In genomic region chr22:44523981-44524759, GRCh38 we compare ENCODE assay signal across 12 cellular contexts. TPM values are rescaled to one million over a fixed set of nuclear protein-coding genes. Genes with fewer than 3 reads are reported as not detected.
A peak's percentile ranks its signal among the peaks of the same experiment; 100 is the strongest.
DNase-seq lines count a peak whose midpoint lies in the region; ATAC-seq and TF ChIP-seq lines count a peak whose summit lies in the region.
"Had no signal": no experiment of that assay in that cellular context is flagged by ENCODE, and none has a peak within 500 bp of the region (broad histone marks: within the 10 kb centered on the region; RNA-seq: fewer than 3 reads in every experiment).

No MANE protein-coding gene starts in this region.

- H3K9me3 Mint-ChIP-seq in HFFc6, result no peaks in the 10 kb centered on the region
- H3K9me3 Mint-ChIP-seq: activated naive CD4-positive, alpha-beta T cell treated with anti-CD3 and anti-CD28 coated beads, Interleukin-2, amount 50 U/mL, for 24 hours had no signal

- DNase-seq in HFFc6, result peak; percentile 85
- peak; percentile 20 for DNase-seq in astrocyte of the cerebellum (ENCODE audit: low read depth)
- peak; percentile 76 for DNase-seq in hepatocyte (ENCODE audit: low spot score)
- DNase-seq in smooth muscle cell (lab: John Stamatoyannopoulos, UW; ENCODE audit: unreplicated experiment), result peak; percentile 24
- no peak for DNase-seq in germinal center (ENCODE audit: low spot score)
- no peak for DNase-seq in OCI-M1 (lab: John Stamatoyannopoulos, UW)
- no peak for DNase-seq in SW 1271 (lab: John Stamatoyannopoulos, UW)
- DNase-seq: NCI-H2029 treated with DMSO at 0.1 percent for 48 hours, small intestine had no signal

- peaks cover 10% of the 10 kb centered on the region for H3K4me1 ChIP-seq in hepatocyte (ENCODE audit: insufficient read depth)
- H3K4me1 ChIP-seq in smooth muscle cell (ENCODE audit: low read depth), result no peaks in the 10 kb centered on the region

- H3K4me2 ChIP-seq in hepatocyte (peak overlapping the region; percentile 20), smooth muscle cell (peak overlapping the region; percentile 68)

- H3K27me3 ChIP-seq in hepatocyte (no peaks in the 10 kb centered on the region), smooth muscle cell (ENCODE audit: low read depth) (no peaks in the 10 kb centered on the region)
- H3K27me3 ChIP-seq: heart left ventricle had no signal

- TF ChIP-seq CTCF in HFFc6 (IDR thresholded peaks at IDR 0.05), result no peak
- no peak for TF ChIP-seq CTCF in astrocyte of the cerebellum (IDR thresholded peaks at IDR 0.05; ENCODE audit: low read depth, low read length, missing control alignments)
- no peak for TF ChIP-seq CTCF in hepatocyte (IDR thresholded peaks at IDR 0.05; ENCODE audit: poor library complexity)
- TF ChIP-seq CTCF in smooth muscle cell (IDR thresholded peaks at IDR 0.05; ENCODE audit: borderline replicate concordance, insufficient read depth, poor library complexity, severe bottlenecking), result no peak

- no peak overlapping the region for H3K4me3 ChIP-seq in astrocyte of the cerebellum (ENCODE audit: low read depth, low read length)
- no peak overlapping the region for H3K4me3 ChIP-seq in hepatocyte
- H3K4me3 ChIP-seq in smooth muscle cell, result no peak overlapping the region
- H3K4me3 ChIP-seq: heart left ventricle had no signal

- H3K9me2 ChIP-seq in hepatocyte (replicated peaks; ENCODE audit: insufficient read depth), result no peaks in the 10 kb centered on the region

- H3K9ac ChIP-seq in smooth muscle cell (ENCODE audit: low read depth), result peak overlapping the region; percentile 66

- H3K27ac ChIP-seq in hepatocyte, result peak overlapping the region; percentile 79
- peak overlapping the region; percentile 93 for H3K27ac ChIP-seq in smooth muscle cell (ENCODE audit: low read depth)

- in situ Hi-C loops in astrocyte of the cerebellum (cut with HindIII; ENCODE audit: low sequenced_read_pairs), result loop anchor here (10.0 kb wide), 1 partner anchor 89 kb away; no protein-coding TSS in a partner anchor

- H2AFZ ChIP-seq in hepatocyte, result no peak overlapping the region
- no peak overlapping the region for H2AFZ ChIP-seq in smooth muscle cell (ENCODE audit: low read depth)

- 38% methylated on average over 14 of the region's 14 CpGs for WGBS in hepatocyte (ENCODE audit: low lambda C conversion rate, missing lambda C conversion rate)
- 16% methylated on average over 14 of the region's 14 CpGs for WGBS in smooth muscle cell (ENCODE audit: low lambda C conversion rate)

- peaks cover 12% of the 10 kb centered on the region for H3F3A ChIP-seq in smooth muscle cell (ENCODE audit: low read depth)

- ATAC-seq in HG03378 (IDR thresholded peaks at IDR 0.05; ENCODE audit: unreplicated experiment), result no peak

- H3K27ac Mint-ChIP-seq in HFFc6, result peak overlapping the region; percentile 93
- H3K27ac Mint-ChIP-seq: activated naive CD4-positive, alpha-beta T cell treated with anti-CD3 and anti-CD28 coated beads, Interleukin-2, amount 50 U/mL, for 24 hours had no signal

- H3K36me3 Mint-ChIP-seq in HFFc6 (ENCODE audit: low read depth), result no peaks in the 10 kb centered on the region
- H3K36me3 Mint-ChIP-seq: activated naive CD4-positive, alpha-beta T cell treated with anti-CD3 and anti-CD28 coated beads, Interleukin-2, amount 50 U/mL, for 24 hours had no signal

- H3K4me3 Mint-ChIP-seq in HFFc6, result peak overlapping the region; percentile 78
- H3K4me3 Mint-ChIP-seq: activated naive CD4-positive, alpha-beta T cell treated with anti-CD3 and anti-CD28 coated beads, Interleukin-2, amount 50 U/mL, for 24 hours had no signal

- H3K27me3 Mint-ChIP-seq in HFFc6 (ENCODE audit: insufficient read depth), result peaks cover 15% of the 10 kb centered on the region; the same call in 1 of the 2 replicates

- H4K20me1 ChIP-seq in hepatocyte (ENCODE audit: insufficient read depth, poor library complexity, severe bottlenecking), result no peaks in the 10 kb centered on the region
- no peaks in the 10 kb centered on the region for H4K20me1 ChIP-seq in smooth muscle cell (ENCODE audit: low read depth)

- H3K9me3 ChIP-seq in hepatocyte (ENCODE audit: low read depth) (no peaks in the 10 kb centered on the region), smooth muscle cell (replicated peaks; ENCODE audit: low read depth) (no peaks in the 10 kb centered on the region)
- H3K9me3 ChIP-seq: heart left ventricle had no signal

- H3K79me2 ChIP-seq in hepatocyte, result no peaks in the 10 kb centered on the region
- no peaks in the 10 kb centered on the region for H3K79me2 ChIP-seq in smooth muscle cell (ENCODE audit: low read depth)

- H3K36me3 ChIP-seq in hepatocyte (replicated peaks; ENCODE audit: insufficient read depth, low read depth), result no peaks in the 10 kb centered on the region
- H3K36me3 ChIP-seq in smooth muscle cell (ENCODE audit: low read depth), result no peaks in the 10 kb centered on the region
- H3K36me3 ChIP-seq: heart left ventricle had no signal

- H3K4me1 Mint-ChIP-seq in HFFc6 (ENCODE audit: low read depth), result peaks cover 36% of the 10 kb centered on the region
- H3K4me1 Mint-ChIP-seq: activated naive CD4-positive, alpha-beta T cell treated with anti-CD3 and anti-CD28 coated beads, Interleukin-2, amount 50 U/mL, for 24 hours had no signal

RNA-seq across cellular contexts. Expression of gene RTL6, which starts 26.1 kb away (rescaled TPM):
- 10 to 100 TPM; 15.3 to 22.3 (median 16.9) TPM for total RNA-seq in HFFc6 (2021; fragmentation: NEBNext Ultra II Directional; extraction: Animal tissue kit (Norgen Biotek cat#: 25700))
- total RNA-seq in hepatocyte (20.6 and 23.4 TPM in 2 replicates), smooth muscle cell (15.1 and 20.7 TPM in 2 replicates)
- polyA plus RNA-seq in hepatocyte (13.0 and 15.3 TPM in 2 replicates), smooth muscle cell (12.6 and 14.9 TPM in 2 replicates)

Comparison
In these comparisons a context has a peak if more than half of its experiments do, and no peak if none do; other contexts are left out.
1. DNase-seq: peak in HFFc6 (single experiment), astrocyte of the cerebellum (single experiment), hepatocyte (single experiment) and smooth muscle cell (single experiment); none in germinal center (single experiment), OCI-M1 (single experiment) and SW 1271 (0 of 2).